8 cellular contexts compared by ENCODE assay signal in genomic region chr12:125065021-125065752, GRCh38. TPM values are rescaled to one million over a fixed set of nuclear protein-coding genes. Genes with fewer than 3 reads are reported as not detected.
DNase-seq lines count a peak whose midpoint lies in the region; ATAC-seq and TF ChIP-seq lines count a peak whose summit lies in the region.

Gene AACS (plus strand): TSS chr12:125065435. CDS start chr12:125065585, 150 bp downstream.

- H3K27me3 ChIP-seq in right cardiac atrium (ENCODE audit: control insufficient read depth, insufficient read depth) (no peaks in the 10 kb centered on the region), rectal smooth muscle tissue (ENCODE audit: control insufficient read depth, insufficient read depth, low read length) (no peaks in the 10 kb centered on the region), vagina (no peaks in the 10 kb centered on the region)

- WGBS in right cardiac atrium: under 1% methylated on average over 75 of the region's 75 CpGs

- H3K27ac ChIP-seq in angular gyrus (ENCODE audit: low read depth, low read length) (peak within 1 kb of the TSS; percentile 44), right cardiac atrium (ENCODE audit: low read length) (peak within 1 kb of the TSS; percentile 26), rectal smooth muscle tissue (ENCODE audit: low read depth, low read length) (no peak within 1 kb of the TSS), vagina (peak within 1 kb of the TSS; percentile 80)

- TF ChIP-seq CTCF in vagina (IDR thresholded peaks at IDR 0.05): no peak

- H3K36me3 ChIP-seq in rectal smooth muscle tissue (ENCODE audit: control insufficient read depth, insufficient read depth, low read length): no peaks in the 10 kb centered on the region
- H3K36me3 ChIP-seq in vagina: no peaks in the 10 kb centered on the region

- TF ChIP-seq POLR2A in GM15510 (IDR thresholded peaks at IDR 0.05; ENCODE audit: borderline replicate concordance, extremely low read depth, insufficient read length): peak; percentile 87
- no peak for TF ChIP-seq POLR2A in vagina (IDR thresholded peaks at IDR 0.05)

- ATAC-seq in HG02642 (IDR thresholded peaks at IDR 0.05; ENCODE audit: poor library complexity, unreplicated experiment) (peak; percentile 93), right cardiac atrium (peak; percentile 97)

- no peaks in the 10 kb centered on the region for H3K9me3 ChIP-seq in right cardiac atrium (ENCODE audit: control insufficient read depth, low read length)
- no peaks in the 10 kb centered on the region for H3K9me3 ChIP-seq in vagina

- peak within 1 kb of the TSS; percentile 64 for H3K9ac ChIP-seq in rectal smooth muscle tissue (ENCODE audit: low read length)

- peak; percentile 77 for DNase-seq in NCI-H1105 (lab: John Stamatoyannopoulos, UW)
- peak; percentile 56 to 79 (median 66) for DNase-seq in T-helper 2 cell
- peak; percentile 79 to 92 (median 90) for DNase-seq in right cardiac atrium
- DNase-seq in vagina (ENCODE audit: extremely low spot score in 2 of 2): no peak

- H3K4me1 ChIP-seq in right cardiac atrium (ENCODE audit: control insufficient read depth, insufficient read depth, low read length) (peaks cover 3% of the 10 kb centered on the region), rectal smooth muscle tissue (ENCODE audit: control insufficient read depth, insufficient read depth, low read length) (peaks cover 7% of the 10 kb centered on the region), vagina (peaks cover 31% of the 10 kb centered on the region)

- intact Hi-C loops in right cardiac atrium (cut with DNase I): loop anchor here in 1 of 4 donors (10.0 kb wide), 1 partner anchor 70 kb away; the partner anchor contains the start of gene BRI3BP
- intact Hi-C loops in vagina (cut with DNase I): no loop called here

- H3K4me3 ChIP-seq in right cardiac atrium (ENCODE audit: low read length) (peak within 1 kb of the TSS; percentile 73), rectal smooth muscle tissue (ENCODE audit: low read length) (peak within 1 kb of the TSS; percentile 64), vagina (peak within 1 kb of the TSS; percentile 72 to 89)

RNA-seq across cellular contexts. Expression of gene AACS, which starts in this region (rescaled TPM):
- total RNA-seq in right cardiac atrium (10 to 100 TPM; 11.2 to 12.4 (median 11.7) TPM), vagina (22.3 TPM)
- 11.1 TPM for polyA plus RNA-seq in right cardiac atrium

Comparison
In these comparisons a context has a peak if more than half of its experiments do, and no peak if none do; other contexts are left out.
1. DNase-seq: peak in NCI-H1105 (single experiment), T-helper 2 cell (5 of 5) and right cardiac atrium (3 of 3); none in vagina (0 of 2).
2. Peak in every context shown above with its lines, with median percentiles within 50 percentile points of each other: H3K4me3 ChIP-seq.